Comparison of ENCODE assay signal across 19 cellular contexts in genomic region chr14:31819281-31819680, GRCh38.
"Had no signal": no experiment of that assay in that cellular context is flagged by ENCODE, and none has a peak within 500 bp of the region (broad histone marks: within the 10 kb centered on the region; RNA-seq: fewer than 3 reads in every experiment).

No MANE protein-coding gene starts in this region.

- H3K4me1 Mint-ChIP-seq: activated CD4-positive, alpha-beta T cell treated with anti-CD3 and anti-CD28 coated beads for 36 hours; nephron progenitor cell; stimulated activated naive B cell treated with anti-CD40 and anti-IgM and Interleukin-4, amounts not matched to agents 10 μg/mL and 1 μg/mL and 100 μg/mL, for 72 hours; WTC11 had no signal

- ATAC-seq: activated CD4-positive, alpha-beta T cell treated with anti-CD3 and anti-CD28 coated beads for 36 hours; left lung; stimulated activated naive B cell treated with anti-CD40 and anti-IgM and Interleukin-4, amounts not matched to agents 10 μg/mL and 1 μg/mL and 100 μg/mL, for 72 hours; WTC11 had no signal

- H3K4me3 ChIP-seq: cardiac muscle cell, left lung, sigmoid colon, thoracic aorta had no signal

- H3K27ac Mint-ChIP-seq: activated CD4-positive, alpha-beta T cell treated with anti-CD3 and anti-CD28 coated beads for 36 hours; activated naive CD8-positive, alpha-beta T cell; nephron progenitor cell; stimulated activated naive B cell treated with anti-CD40 and anti-IgM and Interleukin-4, amounts not matched to agents 10 μg/mL and 1 μg/mL and 100 μg/mL, for 72 hours; WTC11 had no signal

- H3K27ac ChIP-seq: cardiac muscle cell, left lung, sigmoid colon, thoracic aorta had no signal

- H3K27me3 Mint-ChIP-seq: activated CD4-positive, alpha-beta T cell treated with anti-CD3 and anti-CD28 coated beads for 36 hours; activated naive CD8-positive, alpha-beta T cell; stimulated activated naive B cell treated with anti-CD40 and anti-IgM and Interleukin-4, amounts not matched to agents 10 μg/mL and 1 μg/mL and 100 μg/mL, for 72 hours had no signal

- H3K36me3 ChIP-seq: cardiac muscle cell, left lung, sigmoid colon, thoracic aorta had no signal

- DNase-seq: activated CD4-positive, alpha-beta T cell treated with anti-CD3 and anti-CD28 coated beads for 36 hours; activated CD4-positive, alpha-beta T cell treated with anti-CD3 and anti-CD28 coated beads, Interleukin-2, amount 50 U/mL, for 48 hours; activated gamma-delta T cell treated with Interleukin-2 at 50 U/mL for 16 hours; amniotic stem cell; effector memory CD4-positive, alpha-beta T cell; foreskin melanocyte; kidney; left lung; midbrain; nephron progenitor cell; nucleus accumbens; posterior cingulate gyrus; sigmoid colon; stimulated activated CD4-positive, alpha-beta T cell treated with anti-CD3 and anti-CD28 coated beads, Interleukin-4, amount 100 ng/mL, for 4 hours; stimulated activated naive B cell treated with anti-CD40 and anti-IgM and Interleukin-4, amounts not matched to agents 10 μg/mL and 1 μg/mL and 100 μg/mL, for 72 hours had no signal

- H3K9me3 ChIP-seq: thoracic aorta had no signal

- H3K4me1 ChIP-seq: left lung, sigmoid colon had no signal

- H3K36me3 Mint-ChIP-seq: WTC11 had no signal

- H3K4me3 Mint-ChIP-seq: activated CD4-positive, alpha-beta T cell treated with anti-CD3 and anti-CD28 coated beads for 36 hours; activated naive CD8-positive, alpha-beta T cell; nephron progenitor cell; stimulated activated naive B cell treated with anti-CD40 and anti-IgM and Interleukin-4, amounts not matched to agents 10 μg/mL and 1 μg/mL and 100 μg/mL, for 72 hours; WTC11 had no signal

- H3K27me3 ChIP-seq: cardiac muscle cell, left lung, sigmoid colon had no signal
